ENCODE assay signal across 1 cellular context in the genomic region with DNA sequence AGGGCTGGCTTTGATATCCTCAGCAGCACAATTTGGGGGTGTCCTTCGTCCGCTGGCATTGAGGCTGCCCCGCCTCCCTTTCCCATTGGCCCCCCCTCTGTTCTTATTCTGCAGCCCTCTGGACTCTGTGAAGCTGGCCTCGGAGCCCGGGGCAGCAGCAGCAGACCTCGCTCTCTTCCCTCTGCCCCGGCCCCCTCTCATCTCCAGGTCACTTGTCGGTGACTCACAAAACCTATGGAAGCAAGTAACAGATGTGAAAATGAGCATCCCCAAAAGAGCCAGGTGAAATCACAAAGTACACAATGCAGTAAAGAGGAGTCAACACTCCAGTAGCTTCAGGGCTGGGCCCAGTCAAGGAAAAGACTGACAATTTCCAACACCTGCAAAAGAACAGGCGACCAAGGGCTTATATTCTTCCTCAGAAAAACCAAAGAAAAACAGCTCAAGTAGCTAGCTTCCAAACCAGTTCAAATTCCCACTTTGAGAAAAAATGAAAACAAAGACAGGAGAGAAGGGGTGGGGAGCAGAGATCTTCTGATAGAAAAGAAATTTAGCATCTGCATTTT.
TF ChIP-seq lines count a peak whose summit lies in the region.

No MANE protein-coding gene starts in this region.

TF ChIP-seq in K562, 482 proteins besides CTCF, POLR2A, EP300 and RAD21:
- TF ChIP-seq CUX1 (CRISPR knock-in tag; IDR thresholded peaks at IDR 0.05): no peak
- no peak for TF ChIP-seq HDAC1 (IDR thresholded peaks at IDR 0.05)
- TF ChIP-seq ARID3B (CRISPR knock-in tag; IDR thresholded peaks at IDR 0.05; ENCODE audit: borderline replicate concordance): no peak
- TF ChIP-seq ZNF184 (CRISPR knock-in tag; IDR thresholded peaks at IDR 0.05): no peak
- TF ChIP-seq SMARCA4 (IDR thresholded peaks at IDR 0.05): no peak
- no peak for TF ChIP-seq RBM22 (IDR thresholded peaks at IDR 0.05; ENCODE audit: low read depth, low read length, poor library complexity, severe bottlenecking)
- TF ChIP-seq, protein P1, sequence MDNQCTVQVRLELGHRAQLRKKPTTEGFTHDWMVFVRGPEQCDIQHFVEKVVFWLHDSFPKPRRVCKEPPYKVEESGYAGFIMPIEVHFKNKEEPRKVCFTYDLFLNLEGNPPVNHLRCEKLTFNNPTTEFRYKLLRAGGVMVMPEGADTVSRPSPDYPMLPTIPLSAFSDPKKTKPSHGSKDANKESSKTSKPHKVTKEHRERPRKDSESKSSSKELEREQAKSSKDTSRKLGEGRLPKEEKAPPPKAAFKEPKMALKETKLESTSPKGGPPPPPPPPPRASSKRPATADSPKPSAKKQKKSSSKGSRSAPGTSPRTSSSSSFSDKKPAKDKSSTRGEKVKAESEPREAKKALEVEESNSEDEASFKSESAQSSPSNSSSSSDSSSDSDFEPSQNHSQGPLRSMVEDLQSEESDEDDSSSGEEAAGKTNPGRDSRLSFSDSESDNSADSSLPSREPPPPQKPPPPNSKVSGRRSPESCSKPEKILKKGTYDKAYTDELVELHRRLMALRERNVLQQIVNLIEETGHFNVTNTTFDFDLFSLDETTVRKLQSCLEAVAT (IDR thresholded peaks at IDR 0.05): no peak
- TF ChIP-seq MYBL2 (IDR thresholded peaks at IDR 0.05; ENCODE audit: low read depth): no peak
- no peak for TF ChIP-seq MYBL2 (CRISPR knock-in tag; IDR thresholded peaks at IDR 0.05; ENCODE audit: borderline replicate concordance)
- TF ChIP-seq ZNF639 (CRISPR knock-in tag; conservative IDR thresholded peaks at IDR 0.05 in 1 of 2, IDR thresholded peaks at IDR 0.05 in 1 of 2): no peak
- no peak for TF ChIP-seq RBM14 (IDR thresholded peaks at IDR 0.05; ENCODE audit: borderline replicate concordance, insufficient read depth, low read depth, low read length)
- TF ChIP-seq ADNP (tag; IDR thresholded peaks at IDR 0.05): no peak
- TF ChIP-seq ZKSCAN8 (CRISPR knock-in tag; IDR thresholded peaks at IDR 0.05): no peak
- TF ChIP-seq, protein P2, sequence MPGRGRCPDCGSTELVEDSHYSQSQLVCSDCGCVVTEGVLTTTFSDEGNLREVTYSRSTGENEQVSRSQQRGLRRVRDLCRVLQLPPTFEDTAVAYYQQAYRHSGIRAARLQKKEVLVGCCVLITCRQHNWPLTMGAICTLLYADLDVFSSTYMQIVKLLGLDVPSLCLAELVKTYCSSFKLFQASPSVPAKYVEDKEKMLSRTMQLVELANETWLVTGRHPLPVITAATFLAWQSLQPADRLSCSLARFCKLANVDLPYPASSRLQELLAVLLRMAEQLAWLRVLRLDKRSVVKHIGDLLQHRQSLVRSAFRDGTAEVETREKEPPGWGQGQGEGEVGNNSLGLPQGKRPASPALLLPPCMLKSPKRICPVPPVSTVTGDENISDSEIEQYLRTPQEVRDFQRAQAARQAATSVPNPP (IDR thresholded peaks at IDR 0.05; ENCODE audit: borderline replicate concordance, insufficient read depth, insufficient read length): no peak
- no peak for TF ChIP-seq PRMT5 (CRISPR knock-in tag; IDR thresholded peaks at IDR 0.05)
- TF ChIP-seq ZBED1 (IDR thresholded peaks at IDR 0.05): no peak
- no peak for TF ChIP-seq CREB3 (tag; conservative IDR thresholded peaks at IDR 0.05; ENCODE audit: low read depth)
- TF ChIP-seq MNT (conservative IDR thresholded peaks at IDR 0.05): no peak
- no peak for TF ChIP-seq ZNF217 (CRISPR knock-in tag; IDR thresholded peaks at IDR 0.05)
- TF ChIP-seq CBX8 (IDR thresholded peaks at IDR 0.05; ENCODE audit: borderline replicate concordance, extremely low read depth, low read depth, low read length, poor library complexity, severe bottlenecking): no peak
TF ChIP-seq in K562: peak in this region for 0.
